1 cellular context compared by ENCODE assay signal in the genomic region with DNA sequence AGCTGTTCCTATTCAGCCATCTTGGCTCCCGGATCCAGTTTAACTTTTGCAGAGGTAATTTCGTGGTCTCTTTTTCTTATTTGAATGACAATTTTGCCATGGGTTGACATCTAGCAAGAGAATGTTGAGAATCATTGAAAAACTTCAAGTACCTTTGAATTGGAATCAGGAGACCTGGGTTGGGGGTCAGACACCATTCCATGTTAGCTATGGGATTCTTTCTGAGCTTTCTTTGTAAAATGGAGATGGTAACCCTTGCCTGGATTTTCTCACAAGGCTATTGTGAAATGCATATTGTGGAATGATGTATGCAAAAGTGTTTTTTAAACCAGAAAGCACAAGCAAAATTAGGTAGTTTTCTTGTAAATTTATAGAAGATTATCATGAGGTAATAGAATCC.
TF ChIP-seq lines count a peak whose summit lies in the region.

No MANE protein-coding gene starts in this region.

TF ChIP-seq in GM23338, 12 proteins besides CTCF, POLR2A, EP300 and RAD21 (continued from another document):
- TF ChIP-seq, protein P1, sequence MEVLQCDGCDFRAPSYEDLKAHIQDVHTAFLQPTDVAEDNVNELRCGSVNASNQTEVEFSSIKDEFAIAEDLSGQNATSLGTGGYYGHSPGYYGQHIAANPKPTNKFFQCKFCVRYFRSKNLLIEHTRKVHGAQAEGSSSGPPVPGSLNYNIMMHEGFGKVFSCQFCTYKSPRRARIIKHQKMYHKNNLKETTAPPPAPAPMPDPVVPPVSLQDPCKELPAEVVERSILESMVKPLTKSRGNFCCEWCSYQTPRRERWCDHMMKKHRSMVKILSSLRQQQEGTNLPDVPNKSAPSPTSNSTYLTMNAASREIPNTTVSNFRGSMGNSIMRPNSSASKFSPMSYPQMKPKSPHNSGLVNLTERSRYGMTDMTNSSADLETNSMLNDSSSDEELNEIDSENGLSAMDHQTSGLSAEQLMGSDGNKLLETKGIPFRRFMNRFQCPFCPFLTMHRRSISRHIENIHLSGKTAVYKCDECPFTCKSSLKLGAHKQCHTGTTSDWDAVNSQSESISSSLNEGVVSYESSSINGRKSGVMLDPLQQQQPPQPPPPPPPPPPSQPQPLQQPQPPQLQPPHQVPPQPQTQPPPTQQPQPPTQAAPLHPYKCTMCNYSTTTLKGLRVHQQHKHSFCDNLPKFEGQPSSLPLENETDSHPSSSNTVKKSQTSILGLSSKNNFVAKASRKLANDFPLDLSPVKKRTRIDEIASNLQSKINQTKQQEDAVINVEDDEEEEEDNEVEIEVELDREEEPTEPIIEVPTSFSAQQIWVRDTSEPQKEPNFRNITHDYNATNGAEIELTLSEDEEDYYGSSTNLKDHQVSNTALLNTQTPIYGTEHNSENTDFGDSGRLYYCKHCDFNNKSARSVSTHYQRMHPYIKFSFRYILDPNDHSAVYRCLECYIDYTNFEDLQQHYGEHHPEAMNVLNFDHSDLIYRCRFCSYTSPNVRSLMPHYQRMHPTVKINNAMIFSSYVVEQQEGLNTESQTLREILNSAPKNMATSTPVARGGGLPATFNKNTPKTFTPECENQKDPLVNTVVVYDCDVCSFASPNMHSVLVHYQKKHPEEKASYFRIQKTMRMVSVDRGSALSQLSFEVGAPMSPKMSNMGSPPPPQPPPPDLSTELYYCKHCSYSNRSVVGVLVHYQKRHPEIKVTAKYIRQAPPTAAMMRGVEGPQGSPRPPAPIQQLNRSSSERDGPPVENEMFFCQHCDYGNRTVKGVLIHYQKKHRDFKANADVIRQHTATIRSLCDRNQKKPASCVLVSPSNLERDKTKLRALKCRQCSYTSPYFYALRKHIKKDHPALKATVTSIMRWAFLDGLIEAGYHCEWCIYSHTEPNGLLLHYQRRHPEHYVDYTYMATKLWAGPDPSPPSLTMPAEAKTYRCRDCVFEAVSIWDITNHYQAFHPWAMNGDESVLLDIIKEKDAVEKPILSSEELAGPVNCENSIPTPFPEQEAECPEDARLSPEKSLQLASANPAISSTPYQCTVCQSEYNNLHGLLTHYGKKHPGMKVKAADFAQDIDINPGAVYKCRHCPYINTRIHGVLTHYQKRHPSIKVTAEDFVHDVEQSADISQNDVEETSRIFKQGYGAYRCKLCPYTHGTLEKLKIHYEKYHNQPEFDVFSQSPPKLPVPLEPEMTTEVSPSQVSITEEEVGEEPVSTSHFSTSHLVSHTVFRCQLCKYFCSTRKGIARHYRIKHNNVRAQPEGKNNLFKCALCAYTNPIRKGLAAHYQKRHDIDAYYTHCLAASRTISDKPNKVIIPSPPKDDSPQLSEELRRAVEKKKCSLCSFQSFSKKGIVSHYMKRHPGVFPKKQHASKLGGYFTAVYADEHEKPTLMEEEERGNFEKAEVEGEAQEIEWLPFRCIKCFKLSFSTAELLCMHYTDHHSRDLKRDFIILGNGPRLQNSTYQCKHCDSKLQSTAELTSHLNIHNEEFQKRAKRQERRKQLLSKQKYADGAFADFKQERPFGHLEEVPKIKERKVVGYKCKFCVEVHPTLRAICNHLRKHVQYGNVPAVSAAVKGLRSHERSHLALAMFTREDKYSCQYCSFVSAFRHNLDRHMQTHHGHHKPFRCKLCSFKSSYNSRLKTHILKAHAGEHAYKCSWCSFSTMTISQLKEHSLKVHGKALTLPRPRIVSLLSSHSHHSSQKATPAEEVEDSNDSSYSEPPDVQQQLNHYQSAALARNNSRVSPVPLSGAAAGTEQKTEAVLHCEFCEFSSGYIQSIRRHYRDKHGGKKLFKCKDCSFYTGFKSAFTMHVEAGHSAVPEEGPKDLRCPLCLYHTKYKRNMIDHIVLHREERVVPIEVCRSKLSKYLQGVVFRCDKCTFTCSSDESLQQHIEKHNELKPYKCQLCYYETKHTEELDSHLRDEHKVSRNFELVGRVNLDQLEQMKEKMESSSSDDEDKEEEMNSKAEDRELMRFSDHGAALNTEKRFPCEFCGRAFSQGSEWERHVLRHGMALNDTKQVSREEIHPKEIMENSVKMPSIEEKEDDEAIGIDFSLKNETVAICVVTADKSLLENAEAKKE (CRISPR knock-in tag; IDR thresholded peaks at IDR 0.05), result no peak
- no peak for TF ChIP-seq NANOG (IDR thresholded peaks at IDR 0.05; ENCODE audit: borderline replicate concordance)
TF ChIP-seq in GM23338: peak in this region for 0.
